Comparison of ENCODE assay signal across 6 cellular contexts in the genomic region with DNA sequence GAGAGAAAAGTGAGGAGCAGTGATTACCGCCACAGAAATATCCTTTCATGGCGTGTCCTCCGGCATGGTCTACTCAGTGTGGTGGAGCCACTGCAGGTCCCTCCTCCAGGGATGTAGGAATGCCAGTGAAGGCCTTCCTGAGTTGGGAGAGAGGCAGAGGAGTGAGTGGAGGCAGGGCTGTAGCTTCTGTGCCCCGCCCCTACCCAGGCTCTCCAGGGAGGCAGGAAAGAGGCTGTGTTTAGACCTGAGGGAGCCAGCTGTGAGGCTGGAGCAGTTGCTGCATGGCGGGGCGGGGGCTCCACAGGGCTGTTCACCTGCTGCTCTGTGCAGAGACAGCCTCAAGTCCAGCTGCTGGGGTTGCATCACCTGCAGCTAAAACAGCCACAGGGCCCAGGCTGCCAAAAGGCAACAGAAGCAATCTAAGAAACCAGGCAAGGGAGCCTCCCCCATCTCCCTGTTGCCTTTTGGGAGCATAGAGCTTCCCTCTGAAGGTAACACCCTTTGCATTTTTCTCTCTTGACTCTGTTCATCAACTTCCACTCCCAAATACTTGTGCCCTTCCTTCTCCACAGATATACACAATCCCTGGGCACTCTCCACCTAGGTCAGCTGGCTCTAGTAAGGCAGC. TPM values are rescaled to one million over a fixed set of nuclear protein-coding genes. Genes with fewer than 3 reads are reported as not detected.
DNase-seq lines count a peak whose midpoint lies in the region; ATAC-seq and TF ChIP-seq lines count a peak whose summit lies in the region.

No MANE protein-coding gene starts in this region.

- no peaks in the 10 kb centered on the region for H3K9me3 Mint-ChIP-seq in nephron progenitor cell
- H3K9me3 Mint-ChIP-seq in naive thymus-derived CD4-positive, alpha-beta T cell = no peaks in the 10 kb centered on the region

- H3K27me3 Mint-ChIP-seq in nephron progenitor cell (ENCODE audit: low read depth, poor library complexity) = peaks cover 7% of the 10 kb centered on the region
- no peaks in the 10 kb centered on the region for H3K27me3 Mint-ChIP-seq in naive thymus-derived CD4-positive, alpha-beta T cell

- no peak for TF ChIP-seq CTCF in nephron progenitor cell (IDR thresholded peaks at IDR 0.05)

- H3K4me3 Mint-ChIP-seq in nephron progenitor cell = peak overlapping the region; percentile 49
- no peak overlapping the region for H3K4me3 Mint-ChIP-seq in naive thymus-derived CD4-positive, alpha-beta T cell

- ATAC-seq in naive thymus-derived CD4-positive, alpha-beta T cell = no peak
- no peak for ATAC-seq in GM19463 (IDR thresholded peaks at IDR 0.05; ENCODE audit: unreplicated experiment)
- no peak for ATAC-seq in HG03097 (IDR thresholded peaks at IDR 0.05; ENCODE audit: low FRiP score, unreplicated experiment)

- POLR2A ChIA-PET in naive thymus-derived CD4-positive, alpha-beta T cell (lab: Charles Lee) = interaction anchor here (0.5 to 1.7 kb wide), 3 partner anchors 14 to 794 kb away, joined by 5 to 8 read pairs (median 7); a partner anchor contains a TSS

- peaks cover 75% of the 10 kb centered on the region for H3K4me1 Mint-ChIP-seq in nephron progenitor cell
- H3K4me1 Mint-ChIP-seq in naive thymus-derived CD4-positive, alpha-beta T cell = peaks cover 14 to 33% (median 29%) of the 10 kb centered on the region in 7 donors

- H3K4me3 ChIP-seq in naive thymus-derived CD4-positive, alpha-beta T cell (ENCODE audit: low read length) = no peak overlapping the region

- DNase-seq in HT-29 (ENCODE audit: low spot score) (peak; percentile 77), OCI-M1 (lab: John Stamatoyannopoulos, UW) (peak; percentile 32), nephron progenitor cell (peak; percentile 57)
- DNase-seq in naive thymus-derived CD4-positive, alpha-beta T cell = no peak

- intact Hi-C loops in naive thymus-derived CD4-positive, alpha-beta T cell (cut with micrococcal nuclease) = no loop called here

- H3K4me1 ChIP-seq in naive thymus-derived CD4-positive, alpha-beta T cell (ENCODE audit: control insufficient read depth in 2 of 2, insufficient read depth in 2 of 2, low read length in 2 of 2) = peaks cover 19 to 31% of the 10 kb centered on the region in 2 donors

- H3K27ac Mint-ChIP-seq in nephron progenitor cell = peak overlapping the region; percentile 72
- H3K27ac Mint-ChIP-seq in naive thymus-derived CD4-positive, alpha-beta T cell = no peak overlapping the region

- H3K9me3 ChIP-seq in naive thymus-derived CD4-positive, alpha-beta T cell (ENCODE audit: control insufficient read depth in 2 of 3, low read length in 3 of 3) = no peaks in the 10 kb centered on the region

- no peaks in the 10 kb centered on the region for H3K36me3 ChIP-seq in naive thymus-derived CD4-positive, alpha-beta T cell (ENCODE audit: control insufficient read depth in 2 of 3, insufficient read depth in 3 of 3, low read length in 3 of 3)

- H3K27ac ChIP-seq in naive thymus-derived CD4-positive, alpha-beta T cell (ENCODE audit: low read depth, low read length) = no peak overlapping the region

- H3K27me3 ChIP-seq in naive thymus-derived CD4-positive, alpha-beta T cell (ENCODE audit: control insufficient read depth in 2 of 2, insufficient read depth in 2 of 2, low read length in 2 of 2) = no peaks in the 10 kb centered on the region

- H3K36me3 Mint-ChIP-seq in nephron progenitor cell (ENCODE audit: low read depth) = no peaks in the 10 kb centered on the region
- H3K36me3 Mint-ChIP-seq in naive thymus-derived CD4-positive, alpha-beta T cell = no peaks in the 10 kb centered on the region

- CTCF ChIA-PET in naive thymus-derived CD4-positive, alpha-beta T cell (lab: Charles Lee) = interaction anchor here (0.5 to 6.4 kb wide), 6 partner anchors 15 to 410 kb away, joined by 3 to 56 read pairs (median 4); a partner anchor contains a TSS

RNA-seq across cellular contexts. Expression of a gene that starts 0.8 kb away (rescaled TPM):
- total RNA-seq in HT-29 (2014; rRNA removed; shearing (Covaris generic)) = 49.4 and 50.4 TPM in 2 replicates
- total RNA-seq in naive thymus-derived CD4-positive, alpha-beta T cell = not detected
- under 1 TPM; 0.17 to 0.38 TPM for polyA plus RNA-seq in naive thymus-derived CD4-positive, alpha-beta T cell

RNA-seq across cellular contexts. Expression of a gene that starts 6.7 kb away (rescaled TPM):
- 152 and 162 TPM in 2 replicates for total RNA-seq in HT-29 (2014; rRNA removed; shearing (Covaris generic))
- 100 to 1,000 TPM; 101 to 169 (median 136) TPM for total RNA-seq in naive thymus-derived CD4-positive, alpha-beta T cell
- 100 to 1,000 TPM; 109 to 179 TPM for polyA plus RNA-seq in naive thymus-derived CD4-positive, alpha-beta T cell

RNA-seq across cellular contexts. Expression of a gene that starts 25.4 kb away (rescaled TPM):
- total RNA-seq in HT-29 (2014; rRNA removed; shearing (Covaris generic)) = 19.5 and 19.8 TPM in 2 replicates
- 10 to 100 TPM; 24.6 to 53.4 (median 29.9) TPM for total RNA-seq in naive thymus-derived CD4-positive, alpha-beta T cell
- 10 to 100 TPM; 12.8 to 33.1 TPM for polyA plus RNA-seq in naive thymus-derived CD4-positive, alpha-beta T cell

RNA-seq across cellular contexts. Expression of a gene that starts 27.0 kb away (rescaled TPM):
- 9.3 and 15.4 TPM in 2 replicates for total RNA-seq in HT-29 (2014; rRNA removed; shearing (Covaris generic))
- 10 to 100 TPM; 13.3 to 41.8 (median 17.2) TPM for total RNA-seq in naive thymus-derived CD4-positive, alpha-beta T cell
- polyA plus RNA-seq in naive thymus-derived CD4-positive, alpha-beta T cell = 10 to 100 TPM; 54.6 to 68.8 TPM

RNA-seq across cellular contexts. Expression of a gene that starts 55.1 kb away (rescaled TPM):
- 0.18 and 0.28 TPM in 2 replicates for total RNA-seq in HT-29 (2014; rRNA removed; shearing (Covaris generic))
- 1 to 10 TPM in 4 of 5 experiments, under 1 TPM in 1; 0.37 to 9.4 (median 1.9) TPM for total RNA-seq in naive thymus-derived CD4-positive, alpha-beta T cell
- under 1 TPM; 0.08 to 0.17 TPM for polyA plus RNA-seq in naive thymus-derived CD4-positive, alpha-beta T cell

Comparison
In these comparisons a context has a peak if more than half of its experiments do, and no peak if none do; other contexts are left out.
1. DNase-seq: peak in HT-29 (single experiment), OCI-M1 (single experiment) and nephron progenitor cell (single experiment); none in naive thymus-derived CD4-positive, alpha-beta T cell (0 of 9).
2. RNA of a gene that starts 0.8 kb away (total RNA-seq): 49.4 to 50.4 TPM in HT-29; not detected in naive thymus-derived CD4-positive, alpha-beta T cell; every median in the first group is over 10 times any median in the second.